Comparison of ENCODE assay signal across 15 cellular contexts in genomic region chr16:21162661-21163151, GRCh38. TPM values are rescaled to one million over a fixed set of nuclear protein-coding genes. Genes with fewer than 3 reads are reported as not detected.
DNase-seq lines count a peak whose midpoint lies in the region; ATAC-seq and TF ChIP-seq lines count a peak whose summit lies in the region.
"Had no signal": no experiment of that assay in that cellular context is flagged by ENCODE, and none has a peak within 500 bp of the region (broad histone marks: within the 10 kb centered on the region; RNA-seq: fewer than 3 reads in every experiment).

No MANE protein-coding gene starts in this region.

- H4K20me1 ChIP-seq in hepatocyte (ENCODE audit: insufficient read depth, poor library complexity, severe bottlenecking) = no peaks in the 10 kb centered on the region

- H3K79me2 ChIP-seq in hepatocyte = no peaks in the 10 kb centered on the region

- H3K9me3 Mint-ChIP-seq in type B pancreatic cell = no peaks in the 10 kb centered on the region
- H3K9me3 Mint-ChIP-seq: activated CD8-positive, alpha-beta T cell treated with anti-CD3 and anti-CD28 coated beads for 36 hours; activated naive CD4-positive, alpha-beta T cell treated with anti-CD3 and anti-CD28 coated beads, Interleukin-2, amount 10 ng/mL, durations not matched to agents 7 days and 5 days; T-cell had no signal

- H3K4me3 Mint-ChIP-seq in type B pancreatic cell = no peak overlapping the region
- H3K4me3 Mint-ChIP-seq: activated CD8-positive, alpha-beta T cell treated with anti-CD3 and anti-CD28 coated beads for 36 hours; activated naive CD4-positive, alpha-beta T cell treated with anti-CD3 and anti-CD28 coated beads, Interleukin-2, amount 10 ng/mL, durations not matched to agents 7 days and 5 days; T-cell had no signal

- no peak overlapping the region for H3K4me3 ChIP-seq in hepatocyte
- H3K4me3 ChIP-seq: dorsolateral prefrontal cortex, MG63 had no signal

- H3K4me1 ChIP-seq in hepatocyte (ENCODE audit: insufficient read depth) = peaks cover 10% of the 10 kb centered on the region

- peak overlapping the region; percentile 15 for H3K27ac ChIP-seq in hepatocyte

- no peaks in the 10 kb centered on the region for H3K9me3 ChIP-seq in hepatocyte (ENCODE audit: low read depth)
- H3K9me3 ChIP-seq: MG63 had no signal

- DNase-seq in NCI-H2029 (lab: John Stamatoyannopoulos, UW) = peak; percentile 25
- no peak for DNase-seq in NCI-H2029 treated with DMSO at 0.1 percent for 48 hours (lab: John Stamatoyannopoulos, UW)
- peak; percentile 91 for DNase-seq in cerebellar cortex (ENCODE audit: low spot score)
- DNase-seq in hepatocyte (ENCODE audit: low spot score) = no peak
- no peak for DNase-seq in type B pancreatic cell (ENCODE audit: extremely low spot score, unreplicated experiment)
- DNase-seq in LoVo (ENCODE audit: low spot score) = no peak
- DNase-seq in CD1c-positive myeloid dendritic cell (ENCODE audit: extremely low spot score) = no peak
- DNase-seq: 8988T; activated CD8-positive, alpha-beta T cell treated with anti-CD3 and anti-CD28 coated beads for 36 hours; activated naive CD4-positive, alpha-beta T cell treated with anti-CD3 and anti-CD28 coated beads, Interleukin-2, amount 10 ng/mL, durations not matched to agents 7 days and 5 days; MG63; stimulated activated CD8-positive, alpha-beta memory T cell treated with anti-CD3 and anti-CD28 coated beads, Interleukin-4, amount 100 ng/mL, for 48 hours; T-cell had no signal

- no peaks in the 10 kb centered on the region for H3K27me3 ChIP-seq in hepatocyte
- H3K27me3 ChIP-seq: MG63 had no signal

- H2AFZ ChIP-seq in hepatocyte = no peak overlapping the region

- H3K4me1 Mint-ChIP-seq in type B pancreatic cell (ENCODE audit: unreplicated experiment) = peaks cover 14% of the 10 kb centered on the region

- no peak overlapping the region for H3K4me2 ChIP-seq in hepatocyte

- TF ChIP-seq CTCF in hepatocyte (IDR thresholded peaks at IDR 0.05; ENCODE audit: poor library complexity) (no peak), type B pancreatic cell (conservative IDR thresholded peaks at IDR 0.05) (no peak)

- H3K36me3 ChIP-seq in hepatocyte (replicated peaks; ENCODE audit: insufficient read depth, low read depth) = no peaks in the 10 kb centered on the region

- no peaks in the 10 kb centered on the region for H3K27me3 Mint-ChIP-seq in type B pancreatic cell
- H3K27me3 Mint-ChIP-seq: activated CD8-positive, alpha-beta T cell treated with anti-CD3 and anti-CD28 coated beads for 36 hours; T-cell had no signal

- ATAC-seq in GM18870 (IDR thresholded peaks at IDR 0.05; ENCODE audit: unreplicated experiment) = no peak
- ATAC-seq: activated CD8-positive, alpha-beta T cell treated with anti-CD3 and anti-CD28 coated beads for 36 hours; T-cell had no signal

- H3K27ac Mint-ChIP-seq in type B pancreatic cell = peak overlapping the region; percentile 3
- H3K27ac Mint-ChIP-seq: activated CD8-positive, alpha-beta T cell treated with anti-CD3 and anti-CD28 coated beads for 36 hours; activated naive CD4-positive, alpha-beta T cell treated with anti-CD3 and anti-CD28 coated beads, Interleukin-2, amount 10 ng/mL, durations not matched to agents 7 days and 5 days; T-cell had no signal

- WGBS in hepatocyte (ENCODE audit: low lambda C conversion rate, missing lambda C conversion rate) = 59% methylated on average over 7 of the region's 7 CpGs

- H3K9me2 ChIP-seq in hepatocyte (replicated peaks; ENCODE audit: insufficient read depth) = no peaks in the 10 kb centered on the region

- peaks cover 22% of the 10 kb centered on the region for H3K36me3 Mint-ChIP-seq in type B pancreatic cell

RNA-seq across cellular contexts. Expression of gene LDAF1, which starts 4.2 kb away (rescaled TPM):
- total RNA-seq in hepatocyte = 32.4 and 37.4 TPM in 2 replicates
- polyA plus RNA-seq in hepatocyte = 10.2 and 16.0 TPM in 2 replicates
- 22.8 and 37.4 TPM in 2 replicates for total RNA-seq in type B pancreatic cell (ENCODE audit: low replicate concordance)

RNA-seq across cellular contexts. Expression of gene DNAH3, which starts 12.1 kb away (rescaled TPM):
- total RNA-seq in hepatocyte (0.12 and 0.37 TPM in 2 replicates), type B pancreatic cell (ENCODE audit: low replicate concordance) (0.24 TPM in 1 of 2 replicates, not detected in the other)
- polyA plus RNA-seq in hepatocyte = 0.02 and 0.33 TPM in 2 replicates
- total RNA-seq: T-cell had no signal

RNA-seq across cellular contexts. Expression of gene ZP2, which starts 48.7 kb away (rescaled TPM):
- total RNA-seq in hepatocyte (0.20 TPM in 1 of 2 replicates, not detected in the other), type B pancreatic cell (ENCODE audit: low replicate concordance) (not detected in 2 replicates)
- polyA plus RNA-seq in hepatocyte = not detected in 2 replicates
- total RNA-seq: activated CD8-positive, alpha-beta T cell treated with anti-CD3 and anti-CD28 coated beads for 36 hours; T-cell had no signal

Comparison
In these comparisons a context has a peak if more than half of its experiments do, and no peak if none do; other contexts are left out.
1. DNase-seq: peak in NCI-H2029 (single experiment) and cerebellar cortex (single experiment); none in NCI-H2029 treated with DMSO at 0.1 percent for 48 hours (single experiment), hepatocyte (single experiment), type B pancreatic cell (single experiment), LoVo (single experiment) and CD1c-positive myeloid dendritic cell (single experiment).